Comparison of ENCODE assay signal across 9 cellular contexts in genomic region chr7:44798649-44799275, GRCh38. TPM values are rescaled to one million over a fixed set of nuclear protein-coding genes. Genes with fewer than 3 reads are reported as not detected.
DNase-seq lines count a peak whose midpoint lies in the region; ATAC-seq and TF ChIP-seq lines count a peak whose summit lies in the region.
"Had no signal": no experiment of that assay in that cellular context is flagged by ENCODE, and none has a peak within 500 bp of the region (broad histone marks: within the 10 kb centered on the region; RNA-seq: fewer than 3 reads in every experiment).

No MANE protein-coding gene starts in this region.

- peak overlapping the region; percentile 91 for H3K4me3 Mint-ChIP-seq in CD4-positive, alpha-beta T cell
- peak overlapping the region; percentile 93 to 98 (median 95) for H3K4me3 Mint-ChIP-seq in nephron

- H3K9me3 ChIP-seq in CD4-positive, alpha-beta T cell (ENCODE audit: control insufficient read depth, low read length), result no peaks in the 10 kb centered on the region

- DNase-seq in CD4-positive, alpha-beta T cell, result no peak
- DNase-seq in NB4 (ENCODE audit: low read depth) (no peak), dedifferentiated amniotic fluid mesenchymal stem cell (ENCODE audit: extremely low spot score) (peak; percentile 30), NCI-H2227 treated with DMSO at 0.1 percent for 48 hours (lab: John Stamatoyannopoulos, UW) (no peak)
- no peak for DNase-seq in activated effector memory CD4-positive, alpha-beta T cell treated with Interleukin-2 at 50 U/mL for 16 hours
- DNase-seq: NCI-H510A had no signal

- intact Hi-C loops in CD4-positive, alpha-beta T cell (cut with DNase I, micrococcal nuclease), result loop anchor here (5.0 to 10.0 kb wide), 6 partner anchors 51 to 754 kb away; partner anchors contain the start of genes OGDH (in 2 of the 2), DBNL (in 1 of the 2) and ZMIZ2 (in 1 of the 2)

- peak overlapping the region; percentile 88 for H3K4me3 ChIP-seq in NB4 (ENCODE audit: low read depth, low read length)

- H3K27me3 Mint-ChIP-seq in CD4-positive, alpha-beta T cell, result no peaks in the 10 kb centered on the region
- H3K27me3 Mint-ChIP-seq in nephron (ENCODE audit: low read depth), result no peaks in the 10 kb centered on the region

- no peak for TF ChIP-seq POLR2A in NB4 (IDR thresholded peaks at IDR 0.05; ENCODE audit: extremely low read depth, insufficient read length)

- CTCF ChIA-PET in CD4-positive, alpha-beta T cell (lab: Charles Lee), result interaction anchor here (0.7 to 1.1 kb wide), 4 partner anchors 29 to 58 kb away, joined by 3 to 4 read pairs (median 3); partner anchors contain the start of gene H2AZ2

- POLR2A ChIA-PET in CD4-positive, alpha-beta T cell (lab: Charles Lee), result interaction anchor here (0.6 to 5.9 kb wide), 17 partner anchors 10 to 308 kb away, joined by 3 to 58 read pairs (median 5); partner anchors contain the start of genes DDX56, H2AZ2, NUDCD3 and OGDH

- no peak for TF ChIP-seq CTCF in CD4-positive, alpha-beta T cell (IDR thresholded peaks at IDR 0.05)
- no peak for TF ChIP-seq CTCF in NB4 (IDR thresholded peaks at IDR 0.05; ENCODE audit: low read depth, low read length)
- TF ChIP-seq CTCF in nephron (IDR thresholded peaks at IDR 0.05; ENCODE audit: unreplicated experiment in 3 of 3), result no peak

- H3K4me1 Mint-ChIP-seq in CD4-positive, alpha-beta T cell (ENCODE audit: low read depth), result peaks cover 40% of the 10 kb centered on the region
- peaks cover 20% of the 10 kb centered on the region for H3K4me1 Mint-ChIP-seq in nephron

- no peaks in the 10 kb centered on the region for H3K27me3 ChIP-seq in CD4-positive, alpha-beta T cell (ENCODE audit: control insufficient read depth, insufficient read depth, low read length)

- ATAC-seq in CD4-positive, alpha-beta T cell (ENCODE audit: poor library complexity), result no peak
- ATAC-seq in HG03571 (IDR thresholded peaks at IDR 0.05; ENCODE audit: unreplicated experiment), result no peak
- ATAC-seq in HG02588 (IDR thresholded peaks at IDR 0.05; ENCODE audit: unreplicated experiment), result no peak

- peak overlapping the region; percentile 93 for H3K27ac Mint-ChIP-seq in CD4-positive, alpha-beta T cell
- H3K27ac Mint-ChIP-seq in nephron, result peak overlapping the region; percentile 82 to 99 (median 94)

- H3K27ac ChIP-seq in CD4-positive, alpha-beta T cell (ENCODE audit: low read depth, low read length), result no peak overlapping the region

- no peaks in the 10 kb centered on the region for H3K9me3 Mint-ChIP-seq in CD4-positive, alpha-beta T cell
- no peaks in the 10 kb centered on the region for H3K9me3 Mint-ChIP-seq in nephron

- peaks cover 73% of the 10 kb centered on the region for H3K36me3 Mint-ChIP-seq in CD4-positive, alpha-beta T cell (ENCODE audit: low read depth)
- H3K36me3 Mint-ChIP-seq in nephron (ENCODE audit: low read depth), result peaks cover 51% of the 10 kb centered on the region

RNA-seq across cellular contexts. Expression of gene PPIA, which starts 2.3 kb away (rescaled TPM):
- 100 to 1,000 TPM; 410 to 423 TPM for total RNA-seq in CD4-positive, alpha-beta T cell

RNA-seq across cellular contexts. Expression of gene H2AZ2, which starts 49.1 kb away (rescaled TPM):
- 100 to 1,000 TPM; 145 to 156 TPM for total RNA-seq in CD4-positive, alpha-beta T cell

RNA-seq across cellular contexts. Expression of gene ZMIZ2, which starts 50.1 kb away (rescaled TPM):
- total RNA-seq in CD4-positive, alpha-beta T cell, result 10 to 100 TPM; 81.5 to 82.0 TPM
